ENCODE assay signal across 13 cellular contexts in the genomic region with DNA sequence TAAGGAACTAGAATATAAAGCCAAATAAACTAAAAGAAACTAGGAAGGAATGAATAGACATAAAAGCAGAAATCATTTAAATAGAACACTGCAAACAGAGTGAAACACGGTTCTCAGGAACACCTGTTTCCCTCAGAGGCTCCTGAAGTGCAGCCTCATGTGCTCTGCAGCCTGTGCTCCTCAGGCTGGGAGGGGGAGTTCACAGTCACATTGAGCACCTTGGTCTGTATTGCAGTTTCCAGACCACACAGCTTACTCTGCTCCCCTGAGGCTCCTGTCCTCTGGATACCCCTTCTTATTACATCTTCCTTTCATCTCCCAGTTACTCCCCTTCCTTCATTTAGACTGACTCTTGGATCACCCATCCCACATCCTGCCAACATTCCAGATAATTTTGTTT. TPM values are rescaled to one million over a fixed set of nuclear protein-coding genes. Genes with fewer than 3 reads are reported as not detected.
A peak's percentile ranks its signal among the peaks of the same experiment; 100 is the strongest.
DNase-seq lines count a peak whose midpoint lies in the region; ATAC-seq and TF ChIP-seq lines count a peak whose summit lies in the region.
"Had no signal": no experiment of that assay in that cellular context is flagged by ENCODE, and none has a peak within 500 bp of the region (broad histone marks: within the 10 kb centered on the region; RNA-seq: fewer than 3 reads in every experiment).

No MANE protein-coding gene starts in this region.

- TF ChIP-seq CTCF in WTC11 (IDR thresholded peaks at IDR 0.05), result no peak

- ATAC-seq in WTC11, result peak; percentile 49; the same call in 1 of the 2 replicates
- ATAC-seq in sciatic nerve, result peak; percentile 68
- ATAC-seq: A549, HCT116 had no signal

- no peaks in the 10 kb centered on the region for H3K36me3 Mint-ChIP-seq in activated naive CD4-positive, alpha-beta T cell treated with anti-CD3 and anti-CD28 coated beads, Interleukin-2, amount 50 U/mL, for 24 hours
- H3K36me3 Mint-ChIP-seq in WTC11, result no peaks in the 10 kb centered on the region
- H3K36me3 Mint-ChIP-seq: CD8-positive, alpha-beta memory T cell had no signal

- CTCF ChIA-PET in WTC11 (lab: Charles Lee), result interaction anchor here (0.6 to 1.6 kb wide), 3 partner anchors 15 to 125 kb away, joined by 3 to 4 read pairs (median 3); no protein-coding TSS in a partner anchor

- no peak for DNase-seq in activated naive CD4-positive, alpha-beta T cell treated with anti-CD3 and anti-CD28 coated beads, Interleukin-2, amount 50 U/mL, for 16 hours
- DNase-seq in WTC11 (ENCODE audit: low spot score) (no peak), sciatic nerve (ENCODE audit: low spot score) (no peak), head of caudate nucleus (no peak)
- DNase-seq in activated T-cell treated with anti-CD3 and anti-CD28 coated beads, Interleukin-2, amount 50 U/mL, for 1 hour, result no peak
- DNase-seq: Caco-2; CD8-positive, alpha-beta memory T cell; DMS53; GF-D8; GM23248 had no signal

- POLR2A ChIA-PET in WTC11 (lab: Charles Lee), result no interaction called here

- peak overlapping the region; percentile 25 for H3K27ac Mint-ChIP-seq in activated naive CD4-positive, alpha-beta T cell treated with anti-CD3 and anti-CD28 coated beads, Interleukin-2, amount 50 U/mL, for 24 hours
- H3K27ac Mint-ChIP-seq in WTC11, result no peak overlapping the region
- H3K27ac Mint-ChIP-seq: CD8-positive, alpha-beta memory T cell had no signal

- peaks cover 18% of the 10 kb centered on the region for H3K27me3 Mint-ChIP-seq in activated naive CD4-positive, alpha-beta T cell treated with anti-CD3 and anti-CD28 coated beads, Interleukin-2, amount 50 U/mL, for 24 hours
- H3K27me3 Mint-ChIP-seq in WTC11 (ENCODE audit: low read depth), result no peaks in the 10 kb centered on the region

- intact Hi-C loops in sciatic nerve (cut with DNase I) (no loop called here), head of caudate nucleus (cut with DNase I) (no loop called here)

- no peaks in the 10 kb centered on the region for H3K4me1 Mint-ChIP-seq in activated naive CD4-positive, alpha-beta T cell treated with anti-CD3 and anti-CD28 coated beads, Interleukin-2, amount 50 U/mL, for 24 hours
- H3K4me1 Mint-ChIP-seq in WTC11, result peaks cover 22% of the 10 kb centered on the region
- H3K4me1 Mint-ChIP-seq: CD8-positive, alpha-beta memory T cell had no signal

- no peak overlapping the region for H3K4me3 Mint-ChIP-seq in activated naive CD4-positive, alpha-beta T cell treated with anti-CD3 and anti-CD28 coated beads, Interleukin-2, amount 50 U/mL, for 24 hours
- no peak overlapping the region for H3K4me3 Mint-ChIP-seq in WTC11
- H3K4me3 Mint-ChIP-seq: CD8-positive, alpha-beta memory T cell had no signal

- no peaks in the 10 kb centered on the region for H3K9me3 Mint-ChIP-seq in activated naive CD4-positive, alpha-beta T cell treated with anti-CD3 and anti-CD28 coated beads, Interleukin-2, amount 50 U/mL, for 24 hours
- no peaks in the 10 kb centered on the region for H3K9me3 Mint-ChIP-seq in WTC11
- H3K9me3 Mint-ChIP-seq: CD8-positive, alpha-beta memory T cell had no signal

TF ChIP-seq in WTC11, 78 proteins besides CTCF, POLR2A, EP300 and RAD21:
- TF ChIP-seq, protein P1, sequence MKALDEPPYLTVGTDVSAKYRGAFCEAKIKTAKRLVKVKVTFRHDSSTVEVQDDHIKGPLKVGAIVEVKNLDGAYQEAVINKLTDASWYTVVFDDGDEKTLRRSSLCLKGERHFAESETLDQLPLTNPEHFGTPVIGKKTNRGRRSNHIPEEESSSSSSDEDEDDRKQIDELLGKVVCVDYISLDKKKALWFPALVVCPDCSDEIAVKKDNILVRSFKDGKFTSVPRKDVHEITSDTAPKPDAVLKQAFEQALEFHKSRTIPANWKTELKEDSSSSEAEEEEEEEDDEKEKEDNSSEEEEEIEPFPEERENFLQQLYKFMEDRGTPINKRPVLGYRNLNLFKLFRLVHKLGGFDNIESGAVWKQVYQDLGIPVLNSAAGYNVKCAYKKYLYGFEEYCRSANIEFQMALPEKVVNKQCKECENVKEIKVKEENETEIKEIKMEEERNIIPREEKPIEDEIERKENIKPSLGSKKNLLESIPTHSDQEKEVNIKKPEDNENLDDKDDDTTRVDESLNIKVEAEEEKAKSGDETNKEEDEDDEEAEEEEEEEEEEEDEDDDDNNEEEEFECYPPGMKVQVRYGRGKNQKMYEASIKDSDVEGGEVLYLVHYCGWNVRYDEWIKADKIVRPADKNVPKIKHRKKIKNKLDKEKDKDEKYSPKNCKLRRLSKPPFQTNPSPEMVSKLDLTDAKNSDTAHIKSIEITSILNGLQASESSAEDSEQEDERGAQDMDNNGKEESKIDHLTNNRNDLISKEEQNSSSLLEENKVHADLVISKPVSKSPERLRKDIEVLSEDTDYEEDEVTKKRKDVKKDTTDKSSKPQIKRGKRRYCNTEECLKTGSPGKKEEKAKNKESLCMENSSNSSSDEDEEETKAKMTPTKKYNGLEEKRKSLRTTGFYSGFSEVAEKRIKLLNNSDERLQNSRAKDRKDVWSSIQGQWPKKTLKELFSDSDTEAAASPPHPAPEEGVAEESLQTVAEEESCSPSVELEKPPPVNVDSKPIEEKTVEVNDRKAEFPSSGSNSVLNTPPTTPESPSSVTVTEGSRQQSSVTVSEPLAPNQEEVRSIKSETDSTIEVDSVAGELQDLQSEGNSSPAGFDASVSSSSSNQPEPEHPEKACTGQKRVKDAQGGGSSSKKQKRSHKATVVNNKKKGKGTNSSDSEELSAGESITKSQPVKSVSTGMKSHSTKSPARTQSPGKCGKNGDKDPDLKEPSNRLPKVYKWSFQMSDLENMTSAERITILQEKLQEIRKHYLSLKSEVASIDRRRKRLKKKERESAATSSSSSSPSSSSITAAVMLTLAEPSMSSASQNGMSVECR (CRISPR knock-in tag; IDR thresholded peaks at IDR 0.05; ENCODE audit: borderline replicate concordance), result no peak
- TF ChIP-seq ZNF423 (CRISPR knock-in tag; IDR thresholded peaks at IDR 0.05), result no peak
- TF ChIP-seq, protein P2, sequence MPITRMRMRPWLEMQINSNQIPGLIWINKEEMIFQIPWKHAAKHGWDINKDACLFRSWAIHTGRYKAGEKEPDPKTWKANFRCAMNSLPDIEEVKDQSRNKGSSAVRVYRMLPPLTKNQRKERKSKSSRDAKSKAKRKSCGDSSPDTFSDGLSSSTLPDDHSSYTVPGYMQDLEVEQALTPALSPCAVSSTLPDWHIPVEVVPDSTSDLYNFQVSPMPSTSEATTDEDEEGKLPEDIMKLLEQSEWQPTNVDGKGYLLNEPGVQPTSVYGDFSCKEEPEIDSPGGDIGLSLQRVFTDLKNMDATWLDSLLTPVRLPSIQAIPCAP (CRISPR knock-in tag; IDR thresholded peaks at IDR 0.05), result no peak
- TF ChIP-seq, protein P3, sequence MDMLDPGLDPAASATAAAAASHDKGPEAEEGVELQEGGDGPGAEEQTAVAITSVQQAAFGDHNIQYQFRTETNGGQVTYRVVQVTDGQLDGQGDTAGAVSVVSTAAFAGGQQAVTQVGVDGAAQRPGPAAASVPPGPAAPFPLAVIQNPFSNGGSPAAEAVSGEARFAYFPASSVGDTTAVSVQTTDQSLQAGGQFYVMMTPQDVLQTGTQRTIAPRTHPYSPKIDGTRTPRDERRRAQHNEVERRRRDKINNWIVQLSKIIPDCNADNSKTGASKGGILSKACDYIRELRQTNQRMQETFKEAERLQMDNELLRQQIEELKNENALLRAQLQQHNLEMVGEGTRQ (CRISPR knock-in tag; IDR thresholded peaks at IDR 0.05), result no peak

RNA-seq across cellular contexts. Expression of a gene that starts 49.7 kb away (rescaled TPM):
- total RNA-seq in WTC11 (2021), result not detected in 3 replicates
- total RNA-seq in sciatic nerve, result not detected
- total RNA-seq: Caco-2; CD8-positive, alpha-beta memory T cell; GM23248 had no signal
